Comparison of ENCODE assay signal across 18 cellular contexts in the genomic region with DNA sequence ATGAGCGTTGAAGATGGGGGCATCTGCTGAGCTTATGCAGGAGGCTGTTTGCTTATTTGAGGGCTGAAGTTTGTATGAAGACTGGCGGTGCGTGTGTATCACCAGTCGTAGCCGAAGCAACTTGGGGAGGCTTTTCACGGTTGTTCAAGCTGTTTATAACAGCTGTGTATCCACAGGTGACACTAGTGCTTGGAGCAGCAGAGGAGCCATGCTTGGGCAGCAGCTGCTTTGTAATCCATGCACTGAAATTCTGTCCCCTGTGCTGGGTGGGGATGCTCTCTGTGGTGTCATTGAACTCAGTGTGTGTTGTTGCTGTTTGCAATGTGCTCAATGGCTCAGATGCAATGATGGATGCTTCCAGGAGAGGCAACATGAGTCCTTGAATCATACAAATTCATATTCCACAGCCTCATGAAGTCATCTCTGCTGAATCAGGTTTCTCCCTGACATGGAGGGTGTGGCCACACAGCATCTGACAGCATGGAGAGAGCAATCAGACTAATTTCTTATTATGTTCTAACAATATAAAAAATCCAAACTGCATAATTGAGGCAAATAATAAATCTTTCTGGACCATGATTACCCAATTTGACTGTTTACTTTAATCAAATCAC. TPM values are rescaled to one million over a fixed set of nuclear protein-coding genes. Genes with fewer than 3 reads are reported as not detected.
DNase-seq lines count a peak whose midpoint lies in the region; ATAC-seq and TF ChIP-seq lines count a peak whose summit lies in the region.
"Had no signal": no experiment of that assay in that cellular context is flagged by ENCODE, and none has a peak within 500 bp of the region (broad histone marks: within the 10 kb centered on the region; RNA-seq: fewer than 3 reads in every experiment).

No MANE protein-coding gene starts in this region.

- intact Hi-C loops in CD8-positive, alpha-beta T cell (cut with DNase I, micrococcal nuclease) = loop anchor here (1.0 to 5.0 kb wide), 8 partner anchors 19 to 421 kb away; a partner anchor contains a TSS
- intact Hi-C loops in left ventricle myocardium superior (cut with micrococcal nuclease) = no loop called here

- TF ChIP-seq RAD21 in liver (IDR thresholded peaks at IDR 0.05) = no peak

- H3K4me1 Mint-ChIP-seq in CD8-positive, alpha-beta T cell (ENCODE audit: low read depth) = peaks cover 6% of the 10 kb centered on the region
- H3K4me1 Mint-ChIP-seq: T-helper 17 cell had no signal

- H4K20me1 ChIP-seq in GM23248 (ENCODE audit: insufficient read depth) = no peaks in the 10 kb centered on the region

- CTCF ChIA-PET in CD8-positive, alpha-beta T cell (lab: Charles Lee) = interaction anchor here (0.7 to 5.2 kb wide), 18 partner anchors 9 to 422 kb away, joined by 3 to 65 read pairs (median 3); no protein-coding TSS in a partner anchor

- H3K79me2 ChIP-seq in GM23248 (ENCODE audit: insufficient read depth) = no peaks in the 10 kb centered on the region

- H2AFZ ChIP-seq in GM23248 = no peak overlapping the region
- H2AFZ ChIP-seq: PC-9 had no signal

- in situ Hi-C loops in GM23248 (cut with MboI) = no loop called here
- in situ Hi-C loops in SK-MEL-5 (cut with HindIII; ENCODE audit: low pct_unique_long_range_greater_than_20kb, low sequenced_read_pairs) = no loop called here

- no peaks in the 10 kb centered on the region for H3K9me3 ChIP-seq in CD8-positive, alpha-beta T cell (ENCODE audit: low read length)
- H3K9me3 ChIP-seq in GM23248 (ENCODE audit: low read depth) = no peaks in the 10 kb centered on the region
- H3K9me3 ChIP-seq in liver (ENCODE audit: control insufficient read depth in 4 of 4, low read length in 3 of 4) = no peaks in the 10 kb centered on the region
- H3K9me3 ChIP-seq: HAP-1 had no signal

- no peak for TF ChIP-seq CTCF in CD8-positive, alpha-beta T cell (IDR thresholded peaks at IDR 0.05)
- no peak for TF ChIP-seq CTCF in liver (IDR thresholded peaks at IDR 0.05; ENCODE audit: low read depth, low read length, missing input control)

- H3K36me3 ChIP-seq in CD8-positive, alpha-beta T cell (ENCODE audit: insufficient read depth, low read length) = no peaks in the 10 kb centered on the region
- no peaks in the 10 kb centered on the region for H3K36me3 ChIP-seq in GM23248 (ENCODE audit: low read depth)
- H3K36me3 ChIP-seq in liver (ENCODE audit: control insufficient read depth in 4 of 4, insufficient read depth in 3 of 4, low read depth in 1 of 4, low read length in 3 of 4) = no peaks in the 10 kb centered on the region
- H3K36me3 ChIP-seq: brain microvascular endothelial cell, HAP-1 had no signal

- H3K36me3 Mint-ChIP-seq in CD8-positive, alpha-beta T cell = no peaks in the 10 kb centered on the region

- H3K4me2 ChIP-seq in GM23248 (ENCODE audit: unreplicated experiment) = no peak overlapping the region

- H3K27ac ChIP-seq in CD8-positive, alpha-beta T cell (ENCODE audit: low read depth, low read length) = no peak overlapping the region
- H3K27ac ChIP-seq in GM23248 (no peak overlapping the region), liver (ENCODE audit: low read depth in 1 of 2, low read length in 2 of 2) (peak overlapping the region; percentile 84 to 94)
- H3K27ac ChIP-seq: brain microvascular endothelial cell, PC-9 had no signal

- H3K27me3 ChIP-seq in CD8-positive, alpha-beta T cell (ENCODE audit: insufficient read depth, low read length) = no peaks in the 10 kb centered on the region
- H3K27me3 ChIP-seq in GM23248 (replicated peaks; ENCODE audit: insufficient read depth) (peaks cover 34% of the 10 kb centered on the region), liver (ENCODE audit: control insufficient read depth in 4 of 4, insufficient read depth in 4 of 4, low read length in 3 of 4) (no peaks in the 10 kb centered on the region)

- no peaks in the 10 kb centered on the region for H3K27me3 Mint-ChIP-seq in CD8-positive, alpha-beta T cell (ENCODE audit: low read depth)

- no peak overlapping the region for H3K4me3 ChIP-seq in CD8-positive, alpha-beta T cell (ENCODE audit: low read depth, low read length)
- H3K4me3 ChIP-seq in GM23248 (no peak overlapping the region), liver (ENCODE audit: low read depth in 1 of 3, low read length in 3 of 3) (no peak overlapping the region)
- H3K4me3 ChIP-seq: HAP-1, lung, PC-9 had no signal

- no peak overlapping the region for H3K4me3 Mint-ChIP-seq in CD8-positive, alpha-beta T cell
- H3K4me3 Mint-ChIP-seq: T-helper 17 cell had no signal

- H3K9me2 ChIP-seq in GM23248 (ENCODE audit: insufficient read depth) = no peaks in the 10 kb centered on the region

- DNase-seq in CD8-positive, alpha-beta T cell = no peak
- DNase-seq in GM23248 (peak; percentile 4), SK-MEL-5 (ENCODE audit: low read depth, low spot score) (peak; percentile 22), iPS-NIHi7 (ENCODE audit: extremely low spot score) (no peak), NCI-H345 treated with DMSO at 0.1 percent for 48 hours (lab: John Stamatoyannopoulos, UW; ENCODE audit: unreplicated experiment) (no peak), left ventricle myocardium superior (no peak)
- DNase-seq: activated CD8-positive, alpha-beta memory T cell treated with anti-CD3 and anti-CD28 coated beads, Interleukin-2, amount 50 U/mL, for 48 hours; cortex of kidney; right cardiac atrium; SIG-M5; stimulated activated CD4-positive, alpha-beta T cell treated with anti-CD3 and anti-CD28 coated beads, Interleukin-15, amount 100 ng/mL, for 24 hours; T-helper 17 cell had no signal

- ATAC-seq in CD8-positive, alpha-beta T cell = peak; percentile 46
- no peak for ATAC-seq in left ventricle myocardium superior
- no peak for ATAC-seq in GM19324 (IDR thresholded peaks at IDR 0.05; ENCODE audit: low FRiP score, unreplicated experiment)

- H3K9me3 Mint-ChIP-seq in CD8-positive, alpha-beta T cell = no peaks in the 10 kb centered on the region

- H3K9ac ChIP-seq in GM23248 (no peak overlapping the region), liver (ENCODE audit: low read depth in 1 of 2, low read length in 2 of 2) (no peak overlapping the region)

- no peak overlapping the region for H3K27ac Mint-ChIP-seq in CD8-positive, alpha-beta T cell
- H3K27ac Mint-ChIP-seq: T-helper 17 cell had no signal

- peaks cover 18% of the 10 kb centered on the region; the same call in 1 of the 2 replicates for H3F3A ChIP-seq in GM23248 (ENCODE audit: insufficient read depth)

- WGBS in GM23248 (ENCODE audit: low coverage in 1 of 2, low lambda C conversion rate in 2 of 2, missing lambda C conversion rate in 2 of 2), 2 experiments = 60 to 65% methylated on average over 6 of the region's 6 CpGs
- WGBS in liver = 82% methylated on average over 6 of the region's 6 CpGs

- POLR2A ChIA-PET in CD8-positive, alpha-beta T cell (lab: Charles Lee) = interaction anchor here (1.3 kb wide), 1 partner anchor 18 kb away, joined by 3 read pairs; no protein-coding TSS in a partner anchor

- no peaks in the 10 kb centered on the region for H3K4me1 ChIP-seq in CD8-positive, alpha-beta T cell (ENCODE audit: insufficient read depth, low read length)
- H3K4me1 ChIP-seq in GM23248 (ENCODE audit: insufficient read depth) (peaks cover 16% of the 10 kb centered on the region), liver (ENCODE audit: control insufficient read depth in 4 of 4, insufficient read depth in 4 of 4, low read length in 3 of 4) (peaks cover 3 to 44% (median 32%) of the 10 kb centered on the region in 4 donors)

TF ChIP-seq in liver, 16 proteins besides CTCF, POLR2A, EP300 and RAD21:
- TF ChIP-seq, protein P1, sequence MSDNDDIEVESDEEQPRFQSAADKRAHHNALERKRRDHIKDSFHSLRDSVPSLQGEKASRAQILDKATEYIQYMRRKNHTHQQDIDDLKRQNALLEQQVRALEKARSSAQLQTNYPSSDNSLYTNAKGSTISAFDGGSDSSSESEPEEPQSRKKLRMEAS (IDR thresholded peaks at IDR 0.05) = no peak
- peak in 1 of 2 donors; percentile 41 for TF ChIP-seq RXRA (IDR thresholded peaks at IDR 0.05)

RNA-seq across cellular contexts. Expression of a gene that starts 18.8 kb away (rescaled TPM):
- total RNA-seq in CD8-positive, alpha-beta T cell = 100 to 1,000 TPM; 157 TPM
- 59.9 and 86.2 TPM in 2 replicates for total RNA-seq in GM23248 (2014; rRNA removed; shearing (Covaris generic))
- polyA plus RNA-seq in GM23248 (2016; fragmentation: Nextera tagmentation; extraction: Ambion mirVana) (163 TPM in 2 replicates), liver (100 to 1,000 TPM; 110 to 144 TPM)
- 284 and 304 TPM in 2 replicates for total RNA-seq in SK-MEL-5 (2014; rRNA removed; shearing (Covaris generic))
- 160 and 186 TPM in 2 replicates for polyA plus RNA-seq in SK-MEL-5 (2015; cell fraction: cytosol; rRNA removed)
- polyA plus RNA-seq in SK-MEL-5 (2015; cell fraction: nucleus; rRNA removed) = 123 and 161 TPM in 2 replicates
- total RNA-seq in liver (10 to 100 TPM; 66.4 to 83.6 TPM), left ventricle myocardium superior (227 TPM)

RNA-seq across cellular contexts. Expression of a gene that starts 44.7 kb away (rescaled TPM):
- total RNA-seq in CD8-positive, alpha-beta T cell = 10 to 100 TPM; 12.7 to 13.0 TPM
- 38.2 and 40.7 TPM in 2 replicates for total RNA-seq in GM23248 (2014; rRNA removed; shearing (Covaris generic))
- polyA plus RNA-seq in GM23248 (2016; fragmentation: Nextera tagmentation; extraction: Ambion mirVana) (64.0 and 66.5 TPM in 2 replicates), liver (10 to 100 TPM; 34.5 to 62.1 TPM)
- total RNA-seq in SK-MEL-5 (2014; rRNA removed; shearing (Covaris generic)) = 66.0 and 70.2 TPM in 2 replicates
- polyA plus RNA-seq in SK-MEL-5 (2015; cell fraction: cytosol; rRNA removed) = 29.5 and 33.8 TPM in 2 replicates
- 34.2 and 59.7 TPM in 2 replicates for polyA plus RNA-seq in SK-MEL-5 (2015; cell fraction: nucleus; rRNA removed)
- total RNA-seq in liver (10 to 100 TPM; 28.0 to 31.0 TPM), left ventricle myocardium superior (179 TPM)

Comparison
In these comparisons a context has a peak if more than half of its experiments do, and no peak if none do; other contexts are left out.
1. DNase-seq: peak in GM23248 (single experiment) and SK-MEL-5 (single experiment); none in CD8-positive, alpha-beta T cell (0 of 7), iPS-NIHi7 (single experiment), NCI-H345 treated with DMSO at 0.1 percent for 48 hours (single experiment) and left ventricle myocardium superior (single experiment).
2. H3K27ac ChIP-seq: peak in liver (2 of 2); none in CD8-positive, alpha-beta T cell (single experiment) and GM23248 (single experiment).